In genomic region chr5:96880402-96881164, GRCh38 we compare ENCODE assay signal across 10 cellular contexts. TPM values are rescaled to one million over a fixed set of nuclear protein-coding genes. Genes with fewer than 3 reads are reported as not detected.
A peak's percentile ranks its signal among the peaks of the same experiment; 100 is the strongest.
DNase-seq lines count a peak whose midpoint lies in the region; ATAC-seq and TF ChIP-seq lines count a peak whose summit lies in the region.
"Had no signal": no experiment of that assay in that cellular context is flagged by ENCODE, and none has a peak within 500 bp of the region (broad histone marks: within the 10 kb centered on the region; RNA-seq: fewer than 3 reads in every experiment).

No MANE protein-coding gene starts in this region.

- ATAC-seq in effector memory CD8-positive, alpha-beta T cell (replicated peaks), result no peak
- peak; percentile 14 to 20 for ATAC-seq in stimulated activated naive B cell treated with anti-CD40 and anti-IgM and Interleukin-4, amounts not matched to agents 10 μg/mL and 1 μg/mL and 100 μg/mL, for 72 hours (replicated peaks)
- ATAC-seq in HG02610 (IDR thresholded peaks at IDR 0.05; ENCODE audit: unreplicated experiment), result no peak

- peak overlapping the region; percentile 58 for H3K27ac ChIP-seq in PC-9
- H3K27ac ChIP-seq: VCaP had no signal

- peak overlapping the region; percentile 59 for H3K4me3 Mint-ChIP-seq in activated CD4-positive, alpha-beta T cell treated with anti-CD3 and anti-CD28 coated beads, Interleukin-2, amount 10 ng/mL, durations not matched to agents 7 days and 5 days
- peak overlapping the region; percentile 56 to 78 for H3K4me3 Mint-ChIP-seq in effector memory CD8-positive, alpha-beta T cell
- peak overlapping the region; percentile 77 to 78 for H3K4me3 Mint-ChIP-seq in stimulated activated naive B cell treated with anti-CD40 and anti-IgM and Interleukin-4, amounts not matched to agents 10 μg/mL and 1 μg/mL and 100 μg/mL, for 72 hours

- TF ChIP-seq CTCF in PC-9 (conservative IDR thresholded peaks at IDR 0.05), result no peak

- no peaks in the 10 kb centered on the region for H4K20me1 ChIP-seq in PC-9 (ENCODE audit: insufficient read depth)

- no peaks in the 10 kb centered on the region for H3K27me3 ChIP-seq in PC-9 (ENCODE audit: insufficient read depth, low read depth)

- peaks cover 73% of the 10 kb centered on the region for H3K4me1 Mint-ChIP-seq in activated CD4-positive, alpha-beta T cell treated with anti-CD3 and anti-CD28 coated beads, Interleukin-2, amount 10 ng/mL, durations not matched to agents 7 days and 5 days
- H3K4me1 Mint-ChIP-seq in effector memory CD8-positive, alpha-beta T cell (ENCODE audit: low read depth in 2 of 2), result peaks cover 60 to 65% of the 10 kb centered on the region in 2 donors
- H3K4me1 Mint-ChIP-seq in stimulated activated naive B cell treated with anti-CD40 and anti-IgM and Interleukin-4, amounts not matched to agents 10 μg/mL and 1 μg/mL and 100 μg/mL, for 72 hours, result peaks cover 49 to 68% of the 10 kb centered on the region in 2 donors

- H3K27me3 Mint-ChIP-seq in activated CD4-positive, alpha-beta T cell treated with anti-CD3 and anti-CD28 coated beads, Interleukin-2, amount 10 ng/mL, durations not matched to agents 7 days and 5 days, result no peaks in the 10 kb centered on the region
- no peaks in the 10 kb centered on the region for H3K27me3 Mint-ChIP-seq in effector memory CD8-positive, alpha-beta T cell
- H3K27me3 Mint-ChIP-seq in stimulated activated naive B cell treated with anti-CD40 and anti-IgM and Interleukin-4, amounts not matched to agents 10 μg/mL and 1 μg/mL and 100 μg/mL, for 72 hours, result no peaks in the 10 kb centered on the region

- no peaks in the 10 kb centered on the region for H3K9me3 Mint-ChIP-seq in activated CD4-positive, alpha-beta T cell treated with anti-CD3 and anti-CD28 coated beads, Interleukin-2, amount 10 ng/mL, durations not matched to agents 7 days and 5 days
- H3K9me3 Mint-ChIP-seq in effector memory CD8-positive, alpha-beta T cell, result no peaks in the 10 kb centered on the region
- no peaks in the 10 kb centered on the region for H3K9me3 Mint-ChIP-seq in stimulated activated naive B cell treated with anti-CD40 and anti-IgM and Interleukin-4, amounts not matched to agents 10 μg/mL and 1 μg/mL and 100 μg/mL, for 72 hours

- H3K79me2 ChIP-seq in PC-9 (ENCODE audit: low read depth), result no peaks in the 10 kb centered on the region

- H3K9me3 ChIP-seq in PC-9 (ENCODE audit: insufficient read depth, low read depth), result peaks cover 7% of the 10 kb centered on the region; the same call in 1 of the 2 replicates

- H3K27ac Mint-ChIP-seq in activated CD4-positive, alpha-beta T cell treated with anti-CD3 and anti-CD28 coated beads, Interleukin-2, amount 10 ng/mL, durations not matched to agents 7 days and 5 days, result peak overlapping the region; percentile 39
- peak overlapping the region; percentile 19 to 27 for H3K27ac Mint-ChIP-seq in effector memory CD8-positive, alpha-beta T cell
- peak overlapping the region; percentile 92 for H3K27ac Mint-ChIP-seq in stimulated activated naive B cell treated with anti-CD40 and anti-IgM and Interleukin-4, amounts not matched to agents 10 μg/mL and 1 μg/mL and 100 μg/mL, for 72 hours

- peaks cover 34% of the 10 kb centered on the region for H3K4me1 ChIP-seq in PC-9 (replicated peaks; ENCODE audit: insufficient read depth)

- POLR2A ChIA-PET in activated CD4-positive, alpha-beta T cell treated with anti-CD3 and anti-CD28 coated beads, Interleukin-2, amount 10 ng/mL, durations not matched to agents 7 days and 5 days (lab: Charles Lee), result interaction anchor here (0.7 kb wide), 1 partner anchor 12 kb away, joined by 3 read pairs; no protein-coding TSS in a partner anchor
- POLR2A ChIA-PET in PC-9 (lab: Charles Lee; ENCODE audit: unreplicated experiment), result no interaction called here

- no peak overlapping the region; the same call in 1 of the 2 replicates for H2AFZ ChIP-seq in PC-9

- H3K9me2 ChIP-seq in PC-9 (ENCODE audit: insufficient read depth), result no peaks in the 10 kb centered on the region

- CTCF ChIA-PET in activated CD4-positive, alpha-beta T cell treated with anti-CD3 and anti-CD28 coated beads, Interleukin-2, amount 10 ng/mL, durations not matched to agents 7 days and 5 days (lab: Charles Lee), result interaction anchor here (1.2 to 2.1 kb wide), 2 partner anchors 12 to 73 kb away, joined by 3 to 10 read pairs; partner anchors contain the start of gene ERAP1
- CTCF ChIA-PET in PC-9 (lab: Charles Lee), result interaction anchor here (0.7 kb wide), 1 partner anchor 57 kb away, joined by 4 read pairs; no protein-coding TSS in a partner anchor

- H3F3A ChIP-seq in PC-9 (ENCODE audit: insufficient read depth, low read depth), result peaks cover 16% of the 10 kb centered on the region; the same call in 1 of the 2 replicates

- DNase-seq in activated CD4-positive, alpha-beta T cell treated with anti-CD3 and anti-CD28 coated beads, Interleukin-2, amount 10 ng/mL, durations not matched to agents 7 days and 5 days, result no peak
- no peak for DNase-seq in activated CD4-positive, alpha-beta T cell treated with anti-CD3 and anti-CD28 coated beads for 1 hour
- DNase-seq in PC-9 (peak in 1 of 2 experiments; percentile 72), activated gamma-delta T cell (lab: John Stamatoyannopoulos, UW) (no peak), NCI-H2107 (lab: John Stamatoyannopoulos, UW) (no peak)
- no peak for DNase-seq in effector memory CD8-positive, alpha-beta T cell
- DNase-seq in stimulated activated naive B cell treated with anti-CD40 and anti-IgM and Interleukin-4, amounts not matched to agents 10 μg/mL and 1 μg/mL and 100 μg/mL, for 72 hours, result no peak
- DNase-seq: MM.1S had no signal

- peaks cover 64% of the 10 kb centered on the region for H3K36me3 Mint-ChIP-seq in activated CD4-positive, alpha-beta T cell treated with anti-CD3 and anti-CD28 coated beads, Interleukin-2, amount 10 ng/mL, durations not matched to agents 7 days and 5 days (ENCODE audit: low read depth)
- H3K36me3 Mint-ChIP-seq in effector memory CD8-positive, alpha-beta T cell (ENCODE audit: insufficient read depth), result peaks cover 30% of the 10 kb centered on the region
- peaks cover 37 to 49% of the 10 kb centered on the region in 2 donors for H3K36me3 Mint-ChIP-seq in stimulated activated naive B cell treated with anti-CD40 and anti-IgM and Interleukin-4, amounts not matched to agents 10 μg/mL and 1 μg/mL and 100 μg/mL, for 72 hours

- no peaks in the 10 kb centered on the region for H3K36me3 ChIP-seq in PC-9 (ENCODE audit: low read depth)

- no peak overlapping the region for H3K4me2 ChIP-seq in PC-9

- intact Hi-C loops in PC-9 (cut with micrococcal nuclease; ENCODE audit: unreplicated experiment), result no loop called here

- no peak overlapping the region for H3K4me3 ChIP-seq in PC-9

- no TSS peak for BruUV-seq in PC-9 (replicated peaks; lab: Mats Ljungman, UMichigan)

RNA-seq across cellular contexts. Expression of gene ERAP2, which starts 4.3 kb away (rescaled TPM):
- total RNA-seq in activated CD4-positive, alpha-beta T cell treated with anti-CD3 and anti-CD28 coated beads, Interleukin-2, amount 10 ng/mL, durations not matched to agents 7 days and 5 days, result 100 to 1,000 TPM; 122 to 138 TPM
- 48.2 and 51.9 TPM in 2 replicates for total RNA-seq in PC-9 (2021)

RNA-seq across cellular contexts. Expression of gene LNPEP, which starts 55.3 kb away (rescaled TPM):
- 10 to 100 TPM; 91.4 to 97.2 TPM for total RNA-seq in activated CD4-positive, alpha-beta T cell treated with anti-CD3 and anti-CD28 coated beads, Interleukin-2, amount 10 ng/mL, durations not matched to agents 7 days and 5 days
- total RNA-seq in PC-9 (2021), result 15.6 and 18.8 TPM in 2 replicates

Comparison
In these comparisons a context has a peak if more than half of its experiments do, and no peak if none do; other contexts are left out.
1. H3K27ac Mint-ChIP-seq: peak in every context shown above with its lines; median percentile 92 in stimulated activated naive B cell treated with anti-CD40 and anti-IgM and Interleukin-4, amounts not matched to agents 10 μg/mL and 1 μg/mL and 100 μg/mL, for 72 hours; 39 in activated CD4-positive, alpha-beta T cell treated with anti-CD3 and anti-CD28 coated beads, Interleukin-2, amount 10 ng/mL, durations not matched to agents 7 days and 5 days; 23 in effector memory CD8-positive, alpha-beta T cell.
2. ATAC-seq: peak in stimulated activated naive B cell treated with anti-CD40 and anti-IgM and Interleukin-4, amounts not matched to agents 10 μg/mL and 1 μg/mL and 100 μg/mL, for 72 hours (2 of 2); none in effector memory CD8-positive, alpha-beta T cell (single experiment) and HG02610 (single experiment).
3. Peak in every context shown above with its lines, with median percentiles within 50 percentile points of each other: H3K4me3 Mint-ChIP-seq.